Comparison of ENCODE assay signal across 8 cellular contexts in the genomic region with DNA sequence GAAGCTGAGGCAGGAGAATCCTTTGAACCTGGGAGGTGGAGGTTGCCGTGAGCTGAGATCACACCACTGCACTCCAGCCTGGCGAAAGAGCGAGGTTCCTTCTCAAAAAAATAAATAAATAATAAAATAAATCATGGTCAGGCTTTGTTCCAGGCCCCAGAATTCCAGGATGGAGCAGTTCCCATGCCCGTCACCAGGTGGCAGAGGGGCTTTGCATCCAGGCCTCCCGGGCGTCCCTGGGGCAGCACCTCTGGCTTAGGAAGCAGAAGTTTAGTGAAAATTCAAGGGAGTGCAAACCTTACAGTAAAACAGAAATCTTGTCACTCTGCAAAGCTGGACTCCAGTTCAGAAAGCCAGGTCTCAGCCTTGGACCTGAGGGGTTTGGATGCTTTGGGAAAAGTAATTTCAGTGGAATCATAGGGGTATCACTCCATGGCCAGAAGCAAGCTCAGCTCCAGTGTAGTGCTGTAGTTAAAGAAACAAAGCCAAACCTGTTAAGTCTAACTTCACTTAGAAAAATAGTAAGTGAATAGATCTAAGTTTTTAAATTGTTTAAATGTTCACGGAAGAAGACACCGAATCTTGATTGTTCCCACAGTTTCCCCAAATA.
DNase-seq lines count a peak whose midpoint lies in the region; ATAC-seq and TF ChIP-seq lines count a peak whose summit lies in the region.

No MANE protein-coding gene starts in this region.

- no peak overlapping the region for H2AFZ ChIP-seq in mammary epithelial cell (ENCODE audit: low read depth, low read length)

- DNase-seq in Calu3 = peak; percentile 77
- DNase-seq in MG63 = peak; percentile 59
- DNase-seq in mammary epithelial cell = no peak
- DNase-seq in mucosa of descending colon = peak; percentile 55 to 83 (median 80)
- no peak for DNase-seq in T-helper 2 cell treated with Interferon-gamma antibody and Interleukin-4, amounts not matched to agents 5 μg/mL and 100 μg/mL, for 36 hours (ENCODE audit: low spot score)
- DNase-seq in activated effector memory CD4-positive, alpha-beta T cell treated with anti-CD3 and anti-CD28 coated beads, Interleukin-2, amount 50 U/mL, for 16 hours = no peak
- no peak for DNase-seq in activated naive CD4-positive, alpha-beta T cell (lab: John Stamatoyannopoulos, UW)
- DNase-seq in GM19238 (ENCODE audit: insufficient read length, low spot score) = no peak

- H3K4me1 ChIP-seq in mammary epithelial cell (ENCODE audit: insufficient read depth, low read length) = no peaks in the 10 kb centered on the region
- H3K4me1 ChIP-seq in mucosa of descending colon (ENCODE audit: low read depth) = no peaks in the 10 kb centered on the region

- no peak overlapping the region for H3K4me3 Mint-ChIP-seq in Calu3 (ENCODE audit: low read depth, unreplicated experiment)
- no peak overlapping the region for H3K4me3 Mint-ChIP-seq in T-helper 2 cell treated with Interferon-gamma antibody and Interleukin-4, amounts not matched to agents 5 μg/mL and 100 μg/mL, for 36 hours

- H3K27me3 Mint-ChIP-seq in Calu3 (ENCODE audit: unreplicated experiment) = no peaks in the 10 kb centered on the region
- no peaks in the 10 kb centered on the region for H3K27me3 Mint-ChIP-seq in T-helper 2 cell treated with Interferon-gamma antibody and Interleukin-4, amounts not matched to agents 5 μg/mL and 100 μg/mL, for 36 hours (ENCODE audit: low read depth)

- dilution Hi-C loops in mammary epithelial cell (cut with HindIII; ENCODE audit: low sequenced_read_pairs) = no loop called here

- H3K4me1 Mint-ChIP-seq in Calu3 (ENCODE audit: low read depth, unreplicated experiment) = no peaks in the 10 kb centered on the region
- no peaks in the 10 kb centered on the region for H3K4me1 Mint-ChIP-seq in T-helper 2 cell treated with Interferon-gamma antibody and Interleukin-4, amounts not matched to agents 5 μg/mL and 100 μg/mL, for 36 hours (ENCODE audit: low read depth)

- TF ChIP-seq CTCF in Calu3 (IDR thresholded peaks at IDR 0.05; ENCODE audit: unreplicated experiment) = peak; percentile 51
- peak; percentile 31 to 53 for TF ChIP-seq CTCF in mammary epithelial cell (conservative IDR thresholded peaks at IDR 0.05 in 1 of 2, IDR thresholded peaks at IDR 0.05 in 1 of 2; ENCODE audit: extremely low read depth in 1 of 2, insufficient read depth in 1 of 2, low read depth in 1 of 2, low read length in 2 of 2)
- TF ChIP-seq CTCF in mucosa of descending colon (IDR thresholded peaks at IDR 0.05) = peak; percentile 68

- peaks cover 6% of the 10 kb centered on the region for H3K9me3 Mint-ChIP-seq in Calu3 (ENCODE audit: low read depth, unreplicated experiment)
- no peaks in the 10 kb centered on the region for H3K9me3 Mint-ChIP-seq in T-helper 2 cell treated with Interferon-gamma antibody and Interleukin-4, amounts not matched to agents 5 μg/mL and 100 μg/mL, for 36 hours

- H4K20me1 ChIP-seq in mammary epithelial cell (ENCODE audit: insufficient read depth, low read length) = no peaks in the 10 kb centered on the region

- no peak overlapping the region for H3K27ac ChIP-seq in mammary epithelial cell (ENCODE audit: insufficient read depth, low read depth, low read length)

- no peaks in the 10 kb centered on the region for H3K36me3 Mint-ChIP-seq in Calu3 (ENCODE audit: insufficient read depth, unreplicated experiment)
- H3K36me3 Mint-ChIP-seq in T-helper 2 cell treated with Interferon-gamma antibody and Interleukin-4, amounts not matched to agents 5 μg/mL and 100 μg/mL, for 36 hours (ENCODE audit: low read depth) = no peaks in the 10 kb centered on the region

- no peaks in the 10 kb centered on the region for H3K79me2 ChIP-seq in mammary epithelial cell (ENCODE audit: insufficient read depth, low read length)

- BruUV-seq in Calu3 (replicated peaks; lab: Mats Ljungman, UMichigan) (no TSS peak), mammary epithelial cell (replicated peaks; lab: Mats Ljungman, UMichigan) (no TSS peak)

- H3K4me3 ChIP-seq in MG63 (no peak overlapping the region), mammary epithelial cell (replicated peaks in 1 of 3; ENCODE audit: insufficient read depth in 1 of 3, low read depth in 2 of 3, low read length in 3 of 3) (no peak overlapping the region), mucosa of descending colon (no peak overlapping the region)

- intact Hi-C loops in Calu3 (cut with micrococcal nuclease; ENCODE audit: unreplicated experiment) = loop anchor here (2.0 kb wide), 2 partner anchors 174 to 420 kb away; no protein-coding TSS in a partner anchor
- intact Hi-C loops in mammary epithelial cell (cut with micrococcal nuclease) = loop anchor here (1.0 to 10.0 kb wide), 2 partner anchors 173 to 422 kb away; no protein-coding TSS in a partner anchor
- intact Hi-C loops in mucosa of descending colon (cut with DNase I, micrococcal nuclease) = loop anchor here in 1 of 2 donors (5.0 kb wide), 1 partner anchor 174 kb away; no protein-coding TSS in a partner anchor

- H3K9me3 ChIP-seq in MG63 (no peaks in the 10 kb centered on the region), mammary epithelial cell (replicated peaks; ENCODE audit: insufficient read depth, low read length) (peaks cover 6% of the 10 kb centered on the region), mucosa of descending colon (no peaks in the 10 kb centered on the region)

- no peak overlapping the region for H3K4me2 ChIP-seq in mammary epithelial cell (ENCODE audit: insufficient read depth, low read depth, low read length)

- ATAC-seq in mucosa of descending colon = peak; percentile 95

- CTCF ChIA-PET in Calu3 (lab: Charles Lee) (no interaction called here), mammary epithelial cell (lab: Charles Lee; ENCODE audit: low non-redundant PET) (no interaction called here)

- WGBS in mammary epithelial cell (ENCODE audit: low coverage, missing lambda C conversion rate) = 58% methylated on average over 8 of the region's 8 CpGs

- no peak overlapping the region for H3K9ac ChIP-seq in mammary epithelial cell (ENCODE audit: insufficient read depth, low read length)

- no peak overlapping the region for H3K27ac Mint-ChIP-seq in Calu3 (ENCODE audit: unreplicated experiment)
- H3K27ac Mint-ChIP-seq in T-helper 2 cell treated with Interferon-gamma antibody and Interleukin-4, amounts not matched to agents 5 μg/mL and 100 μg/mL, for 36 hours = no peak overlapping the region

- in situ Hi-C loops in mammary epithelial cell (cut with MboI; ENCODE audit: low sequenced_read_pairs in 2 of 2) = no loop called here

- no peaks in the 10 kb centered on the region for H3K36me3 ChIP-seq in MG63
- H3K36me3 ChIP-seq in mammary epithelial cell (ENCODE audit: insufficient read depth, low read length) = no peaks in the 10 kb centered on the region
- H3K36me3 ChIP-seq in mucosa of descending colon (ENCODE audit: low read depth) = no peaks in the 10 kb centered on the region

- H3K27me3 ChIP-seq in MG63 (no peaks in the 10 kb centered on the region), mammary epithelial cell (ENCODE audit: insufficient read depth, low read length) (no peaks in the 10 kb centered on the region)

Comparison
In these comparisons a context has a peak if more than half of its experiments do, and no peak if none do; other contexts are left out.
1. DNase-seq: peak in Calu3 (single experiment), MG63 (single experiment) and mucosa of descending colon (3 of 3); none in mammary epithelial cell (single experiment), T-helper 2 cell treated with Interferon-gamma antibody and Interleukin-4, amounts not matched to agents 5 μg/mL and 100 μg/mL, for 36 hours (single experiment), activated effector memory CD4-positive, alpha-beta T cell treated with anti-CD3 and anti-CD28 coated beads, Interleukin-2, amount 50 U/mL, for 16 hours (single experiment), activated naive CD4-positive, alpha-beta T cell (0 of 4) and GM19238 (single experiment).
2. Peak in every context shown above with its lines, with median percentiles within 50 percentile points of each other: CTCF ChIP-seq.